Comparison of ENCODE assay signal across 1 cellular context in genomic region chr1:201750120-201750519, GRCh38.
TF ChIP-seq lines count a peak whose summit lies in the region.

No MANE protein-coding gene starts in this region.

TF ChIP-seq in K562, 482 proteins besides CTCF, POLR2A, EP300 and RAD21:
- no peak for TF ChIP-seq KAT8 (IDR thresholded peaks at IDR 0.05; ENCODE audit: low read depth)
- TF ChIP-seq PKNOX1 (IDR thresholded peaks at IDR 0.05), result peak; percentile 49; the same call in 1 of the 2 replicates
- no peak for TF ChIP-seq BACH1 (tag; IDR thresholded peaks at IDR 0.05)
- no peak for TF ChIP-seq POLR2AphosphoS5 (IDR thresholded peaks at IDR 0.05; ENCODE audit: control insufficient read depth, insufficient read depth, low read depth, low read length)
- TF ChIP-seq SPI1 (IDR thresholded peaks at IDR 0.05; ENCODE audit: borderline replicate concordance, low read depth, low read length), result 0 out of 2 replicates have a peak, but pooled peaks have one; percentile 50
